ENCODE assay signal across 27 cellular contexts in genomic region chr1:39494671-39495410, GRCh38.
"Had no signal": no experiment of that assay in that cellular context is flagged by ENCODE, and none has a peak within 500 bp of the region (broad histone marks: within the 10 kb centered on the region; RNA-seq: fewer than 3 reads in every experiment).

No MANE protein-coding gene starts in this region.

- H3K9me3 Mint-ChIP-seq: activated CD4-positive, alpha-beta memory T cell treated with anti-CD3 and anti-CD28 coated beads for 36 hours; activated naive CD4-positive, alpha-beta T cell treated with anti-CD3 and anti-CD28 coated beads for 36 hours; activated naive CD8-positive, alpha-beta T cell treated with anti-CD3 and anti-CD28 coated beads for 36 hours; activated T-helper 1 cell treated with anti-CD3 and anti-CD28 coated beads, Interleukin-12 subunit alpha, Interleukin-12 subunit beta, Interleukin-2, Interleukin-4 antibody, amounts not matched to agents 30 ng/mL and 10 ng/mL and 1 ng/mL, durations not matched to agents 14 hours and 24 hours and 36 hours; mesothelial cell of epicardium; naive thymus-derived CD8-positive, alpha-beta T cell; stimulated activated effector memory CD8-positive, alpha-beta T cell treated with anti-CD3 and anti-CD28 coated beads, Interleukin-12 subunit alpha, Interleukin-12 subunit beta, amount 100 ng/mL, for 72 hours; stimulated activated naive CD8-positive, alpha-beta T cell treated with anti-CD3 and anti-CD28 coated beads, Interleukin-15, amount 100 ng/mL, for 72 hours; T-helper 2 cell treated with Interferon-gamma antibody and Interleukin-4, amounts not matched to agents 5 μg/mL and 100 μg/mL, for 36 hours; type B pancreatic cell had no signal

- H3K27ac Mint-ChIP-seq: activated CD4-positive, alpha-beta memory T cell treated with anti-CD3 and anti-CD28 coated beads for 36 hours; activated naive CD4-positive, alpha-beta T cell treated with anti-CD3 and anti-CD28 coated beads for 36 hours; activated naive CD8-positive, alpha-beta T cell treated with anti-CD3 and anti-CD28 coated beads for 36 hours; activated T-helper 1 cell treated with anti-CD3 and anti-CD28 coated beads, Interleukin-12 subunit alpha, Interleukin-12 subunit beta, Interleukin-2, Interleukin-4 antibody, amounts not matched to agents 30 ng/mL and 10 ng/mL and 1 ng/mL, durations not matched to agents 14 hours and 24 hours and 36 hours; mesothelial cell of epicardium; progenitor cell of endocrine pancreas; stimulated activated effector memory CD8-positive, alpha-beta T cell treated with anti-CD3 and anti-CD28 coated beads, Interleukin-12 subunit alpha, Interleukin-12 subunit beta, amount 100 ng/mL, for 72 hours; stimulated activated naive CD8-positive, alpha-beta T cell treated with anti-CD3 and anti-CD28 coated beads, Interleukin-15, amount 100 ng/mL, for 72 hours; T-helper 2 cell treated with Interferon-gamma antibody and Interleukin-4, amounts not matched to agents 5 μg/mL and 100 μg/mL, for 36 hours; type B pancreatic cell had no signal

- H3K36me3 Mint-ChIP-seq: activated CD4-positive, alpha-beta memory T cell treated with anti-CD3 and anti-CD28 coated beads for 36 hours; activated naive CD8-positive, alpha-beta T cell treated with anti-CD3 and anti-CD28 coated beads for 36 hours; mesothelial cell of epicardium; naive thymus-derived CD8-positive, alpha-beta T cell; stimulated activated effector memory CD8-positive, alpha-beta T cell treated with anti-CD3 and anti-CD28 coated beads, Interleukin-12 subunit alpha, Interleukin-12 subunit beta, amount 100 ng/mL, for 72 hours; type B pancreatic cell had no signal

- H3K27ac ChIP-seq: adrenal gland, ascending aorta, brain microvascular endothelial cell, right lobe of liver, skin epidermis, vagina had no signal

- H3K9me3 ChIP-seq: adrenal gland, ascending aorta, right lobe of liver, vagina had no signal

- H3K4me3 Mint-ChIP-seq: activated CD4-positive, alpha-beta memory T cell treated with anti-CD3 and anti-CD28 coated beads for 36 hours; activated naive CD4-positive, alpha-beta T cell treated with anti-CD3 and anti-CD28 coated beads for 36 hours; activated naive CD8-positive, alpha-beta T cell treated with anti-CD3 and anti-CD28 coated beads for 36 hours; activated T-helper 1 cell treated with anti-CD3 and anti-CD28 coated beads, Interleukin-12 subunit alpha, Interleukin-12 subunit beta, Interleukin-2, Interleukin-4 antibody, amounts not matched to agents 30 ng/mL and 10 ng/mL and 1 ng/mL, durations not matched to agents 14 hours and 24 hours and 36 hours; mesothelial cell of epicardium; stimulated activated effector memory CD8-positive, alpha-beta T cell treated with anti-CD3 and anti-CD28 coated beads, Interleukin-12 subunit alpha, Interleukin-12 subunit beta, amount 100 ng/mL, for 72 hours; stimulated activated naive CD8-positive, alpha-beta T cell treated with anti-CD3 and anti-CD28 coated beads, Interleukin-15, amount 100 ng/mL, for 72 hours; T-helper 2 cell treated with Interferon-gamma antibody and Interleukin-4, amounts not matched to agents 5 μg/mL and 100 μg/mL, for 36 hours had no signal

- DNase-seq: activated CD4-positive, alpha-beta memory T cell treated with anti-CD3 and anti-CD28 coated beads for 36 hours; activated CD4-positive, alpha-beta T cell treated with anti-CD3 and anti-CD28 coated beads for 4 hours; activated CD8-positive, alpha-beta memory T cell treated with anti-CD3 and anti-CD28 coated beads, Interleukin-2, amount 50 U/mL, for 4 hours; activated effector memory CD4-positive, alpha-beta T cell treated with anti-CD3 and anti-CD28 coated beads, Interleukin-2, amount 50 U/mL, for 16 hours; activated naive CD4-positive, alpha-beta T cell treated with anti-CD3 and anti-CD28 coated beads for 36 hours; activated naive CD8-positive, alpha-beta T cell treated with anti-CD3 and anti-CD28 coated beads for 36 hours; activated T-cell treated with anti-CD3 and anti-CD28 coated beads, Interleukin-2, amount 50 U/mL, for 1 hour; brain microvascular endothelial cell; hippocampal formation; kidney; naive thymus-derived CD8-positive, alpha-beta T cell; right lobe of liver; stimulated activated CD4-positive, alpha-beta T cell treated with anti-CD3 and anti-CD28 coated beads, Interleukin-12 subunit alpha, Interleukin-12 subunit beta, amount 100 ng/mL, for 4 hours; stimulated activated CD4-positive, alpha-beta T cell treated with anti-CD3 and anti-CD28 coated beads, Interleukin-4, amount 100 ng/mL, for 1 hour; stimulated activated naive CD8-positive, alpha-beta T cell treated with anti-CD3 and anti-CD28 coated beads, Interleukin-15, amount 100 ng/mL, for 72 hours; substantia nigra; T-helper 1 cell had no signal

- H3K27me3 ChIP-seq: adrenal gland, ascending aorta, brain microvascular endothelial cell, right lobe of liver, vagina had no signal

- H3K36me3 ChIP-seq: adrenal gland, ascending aorta, brain microvascular endothelial cell, right lobe of liver, vagina had no signal

- H3K4me3 ChIP-seq: adrenal gland, ascending aorta, right lobe of liver, skin epidermis, vagina had no signal

- ATAC-seq: naive thymus-derived CD8-positive, alpha-beta T cell; right lobe of liver; stimulated activated effector memory CD8-positive, alpha-beta T cell treated with anti-CD3 and anti-CD28 coated beads, Interleukin-12 subunit alpha, Interleukin-12 subunit beta, amount 100 ng/mL, for 72 hours; stimulated activated naive CD8-positive, alpha-beta T cell treated with anti-CD3 and anti-CD28 coated beads, Interleukin-15, amount 100 ng/mL, for 72 hours had no signal
